Comparison of ENCODE assay signal across 1 cellular context in genomic region chr13:113407531-113408393, GRCh38.
TF ChIP-seq lines count a peak whose summit lies in the region.

No MANE protein-coding gene starts in this region.

TF ChIP-seq in H1, 55 proteins besides CTCF, POLR2A, EP300 and RAD21:
- TF ChIP-seq JUND (IDR thresholded peaks at IDR 0.05; ENCODE audit: low read length), result no peak
- TF ChIP-seq RBBP5 (IDR thresholded peaks at IDR 0.05; ENCODE audit: borderline replicate concordance, low read depth, low read length), result no peak
- no peak for TF ChIP-seq SRF (IDR thresholded peaks at IDR 0.05; ENCODE audit: low read depth, low read length)
